1 cellular context compared by ENCODE assay signal in genomic region chr3:44321335-44321734, GRCh38.
A peak's percentile ranks its signal among the peaks of the same experiment; 100 is the strongest.
TF ChIP-seq lines count a peak whose summit lies in the region.

No MANE protein-coding gene starts in this region.

TF ChIP-seq in HepG2, 621 proteins besides CTCF, POLR2A, EP300 and RAD21 (continued from another document and continues in another):
- TF ChIP-seq ZBTB43 (CRISPR knock-in tag; conservative IDR thresholded peaks at IDR 0.05) (no peak), ZNF772 (CRISPR knock-in tag; IDR thresholded peaks at IDR 0.05) (no peak), FOXK2 (IDR thresholded peaks at IDR 0.05) (no peak), SNAPC2 (CRISPR knock-in tag; IDR thresholded peaks at IDR 0.05) (peak; percentile 25; the same call in 1 of the 2 replicates), STAG1 (CRISPR knock-in tag; IDR thresholded peaks at IDR 0.05) (no peak), MEF2D (CRISPR knock-in tag; IDR thresholded peaks at IDR 0.05) (peak; percentile 57), NFATC3 (CRISPR knock-in tag; IDR thresholded peaks at IDR 0.05) (no peak), RORA (CRISPR knock-in tag; IDR thresholded peaks at IDR 0.05) (no peak), GPBP1L1 (CRISPR knock-in tag; IDR thresholded peaks at IDR 0.05) (no peak), ZBTB21 (CRISPR knock-in tag; IDR thresholded peaks at IDR 0.05) (no peak), MTF1 (CRISPR knock-in tag; IDR thresholded peaks at IDR 0.05) (no peak), ZNF547 (CRISPR knock-in tag; IDR thresholded peaks at IDR 0.05) (no peak), CREBL2 (CRISPR knock-in tag; IDR thresholded peaks at IDR 0.05; ENCODE audit: borderline replicate concordance) (no peak), ATAD3A (CRISPR knock-in tag; IDR thresholded peaks at IDR 0.05) (no peak), ATM (IDR thresholded peaks at IDR 0.05; ENCODE audit: borderline replicate concordance) (no peak), ZKSCAN1 (IDR thresholded peaks at IDR 0.05; ENCODE audit: low read length) (no peak), CAMTA2 (CRISPR knock-in tag; IDR thresholded peaks at IDR 0.05; ENCODE audit: borderline replicate concordance) (no peak), PITX1 (CRISPR knock-in tag; IDR thresholded peaks at IDR 0.05) (peak; percentile 36; the same call in 1 of the 2 replicates), ZC3H13 (CRISPR knock-in tag; IDR thresholded peaks at IDR 0.05) (no peak), ZNF431 (CRISPR knock-in tag; IDR thresholded peaks at IDR 0.05; ENCODE audit: borderline replicate concordance, low read depth) (no peak; the same call in 1 of the 2 replicates), HMGA1 (CRISPR knock-in tag; conservative IDR thresholded peaks at IDR 0.05) (no peak), GTF3A (CRISPR knock-in tag; conservative IDR thresholded peaks at IDR 0.05) (no peak), HOXA5 (CRISPR knock-in tag; IDR thresholded peaks at IDR 0.05) (no peak), RCOR2 (CRISPR knock-in tag; IDR thresholded peaks at IDR 0.05) (peak; percentile 73), PREB (CRISPR knock-in tag; IDR thresholded peaks at IDR 0.05) (no peak), ZBTB33 (CRISPR knock-in tag; IDR thresholded peaks at IDR 0.05) (no peak), ZBTB7A (CRISPR knock-in tag; IDR thresholded peaks at IDR 0.05) (no peak), PBX3 (CRISPR knock-in tag; IDR thresholded peaks at IDR 0.05; ENCODE audit: borderline replicate concordance) (no peak), ZNF614 (CRISPR knock-in tag; IDR thresholded peaks at IDR 0.05; ENCODE audit: borderline replicate concordance) (peak; percentile 80), ZNF652 (CRISPR knock-in tag; IDR thresholded peaks at IDR 0.05; ENCODE audit: borderline replicate concordance, low read depth) (peak; percentile 72; the same call in 1 of the 2 replicates), POLR2AphosphoS2 (IDR thresholded peaks at IDR 0.05; ENCODE audit: low read depth, low read length) (no peak), CBX5 (CRISPR knock-in tag; IDR thresholded peaks at IDR 0.05; ENCODE audit: borderline replicate concordance) (no peak), HIC2 (CRISPR knock-in tag; IDR thresholded peaks at IDR 0.05; ENCODE audit: low read depth) (no peak), ZBTB38 (CRISPR knock-in tag; IDR thresholded peaks at IDR 0.05) (no peak), ZNF646 (CRISPR knock-in tag; IDR thresholded peaks at IDR 0.05) (no peak), CREM (IDR thresholded peaks at IDR 0.05) (peak; percentile 83), CREM (CRISPR knock-in tag; IDR thresholded peaks at IDR 0.05) (no peak), IRF9 (CRISPR knock-in tag; IDR thresholded peaks at IDR 0.05; ENCODE audit: borderline replicate concordance) (no peak), SRY (CRISPR knock-in tag; IDR thresholded peaks at IDR 0.05) (no peak), TBX2 (CRISPR knock-in tag; IDR thresholded peaks at IDR 0.05; ENCODE audit: borderline replicate concordance) (0 out of 2 replicates have a peak, but pooled peaks have one; percentile 31), CCDC6 (CRISPR knock-in tag; IDR thresholded peaks at IDR 0.05) (no peak), FOXM1 (CRISPR knock-in tag; IDR thresholded peaks at IDR 0.05) (no peak), SMAD9 (CRISPR knock-in tag; IDR thresholded peaks at IDR 0.05) (no peak), GMEB1 (CRISPR knock-in tag; IDR thresholded peaks at IDR 0.05; ENCODE audit: borderline replicate concordance) (no peak), MLLT10 (CRISPR knock-in tag; IDR thresholded peaks at IDR 0.05) (no peak), MAF1 (CRISPR knock-in tag; IDR thresholded peaks at IDR 0.05; ENCODE audit: borderline replicate concordance) (no peak), ZNF607 (CRISPR knock-in tag; IDR thresholded peaks at IDR 0.05; ENCODE audit: borderline replicate concordance) (no peak), MAX (IDR thresholded peaks at IDR 0.05) (peak; percentile 34; the same call in 1 of the 2 replicates), ZNF337 (CRISPR knock-in tag; IDR thresholded peaks at IDR 0.05; ENCODE audit: borderline replicate concordance, low read depth) (no peak), ZNF781 (CRISPR knock-in tag; IDR thresholded peaks at IDR 0.05; ENCODE audit: borderline replicate concordance, not compliant biosample characterization) (no peak), ATF7 (IDR thresholded peaks at IDR 0.05) (no peak), ATF7 (CRISPR knock-in tag; IDR thresholded peaks at IDR 0.05) (no peak), ZNF296 (CRISPR knock-in tag; conservative IDR thresholded peaks at IDR 0.05) (no peak)
